In genomic region chr11:7551571-7551970, GRCh38 we compare ENCODE assay signal across 1 cellular context.
TF ChIP-seq lines count a peak whose summit lies in the region.

No MANE protein-coding gene starts in this region.

TF ChIP-seq in WTC11, 78 proteins besides CTCF, POLR2A, EP300 and RAD21 (continued from another document):
- no peak for TF ChIP-seq ZNF532 (CRISPR knock-in tag; IDR thresholded peaks at IDR 0.05; ENCODE audit: borderline replicate concordance)
- no peak for TF ChIP-seq TP53 (CRISPR knock-in tag; IDR thresholded peaks at IDR 0.05)
- no peak for TF ChIP-seq GTF2I (CRISPR knock-in tag; conservative IDR thresholded peaks at IDR 0.05)
- no peak for TF ChIP-seq SP1 (CRISPR knock-in tag; conservative IDR thresholded peaks at IDR 0.05)
- TF ChIP-seq STAT6 (CRISPR knock-in tag; conservative IDR thresholded peaks at IDR 0.05; ENCODE audit: low read depth) = no peak
- TF ChIP-seq HMGA2 (CRISPR knock-in tag; IDR thresholded peaks at IDR 0.05) = no peak
- TF ChIP-seq MAX (CRISPR knock-in tag; IDR thresholded peaks at IDR 0.05) = no peak
- no peak for TF ChIP-seq SMAD4 (CRISPR knock-in tag; IDR thresholded peaks at IDR 0.05)
TF ChIP-seq in WTC11: peak in this region for 0.
